2 cellular contexts compared by ENCODE assay signal in the genomic region with DNA sequence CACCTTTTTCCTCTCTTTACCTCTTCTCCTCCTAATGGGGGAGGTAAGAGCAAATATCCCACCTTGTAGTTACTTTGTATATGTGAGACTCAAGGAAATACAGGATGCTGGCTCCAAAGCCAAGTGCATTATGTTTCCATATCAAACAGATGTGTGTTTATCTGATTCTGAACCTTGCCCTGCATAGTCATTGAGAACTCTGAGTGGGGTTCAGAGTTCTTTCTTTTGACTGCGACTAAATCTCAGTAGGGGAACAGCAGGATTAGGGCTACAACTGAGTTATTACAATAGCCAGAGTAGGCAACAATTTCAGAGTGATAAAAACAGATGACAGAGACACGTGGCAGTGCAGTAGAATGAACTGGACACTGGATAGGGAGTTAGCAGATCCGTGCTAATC.
TF ChIP-seq lines count a peak whose summit lies in the region.

No MANE protein-coding gene starts in this region.

TF ChIP-seq in liver, 16 proteins besides CTCF, POLR2A, EP300 and RAD21:
- TF ChIP-seq HNF4A (conservative IDR thresholded peaks at IDR 0.05) (peak; percentile 91 to 96), SP1 (IDR thresholded peaks at IDR 0.05) (peak; percentile 49), RXRA (IDR thresholded peaks at IDR 0.05) (peak; percentile 26 to 50), HNF4G (IDR thresholded peaks at IDR 0.05) (peak; percentile 58)
- TF ChIP-seq, protein P1, sequence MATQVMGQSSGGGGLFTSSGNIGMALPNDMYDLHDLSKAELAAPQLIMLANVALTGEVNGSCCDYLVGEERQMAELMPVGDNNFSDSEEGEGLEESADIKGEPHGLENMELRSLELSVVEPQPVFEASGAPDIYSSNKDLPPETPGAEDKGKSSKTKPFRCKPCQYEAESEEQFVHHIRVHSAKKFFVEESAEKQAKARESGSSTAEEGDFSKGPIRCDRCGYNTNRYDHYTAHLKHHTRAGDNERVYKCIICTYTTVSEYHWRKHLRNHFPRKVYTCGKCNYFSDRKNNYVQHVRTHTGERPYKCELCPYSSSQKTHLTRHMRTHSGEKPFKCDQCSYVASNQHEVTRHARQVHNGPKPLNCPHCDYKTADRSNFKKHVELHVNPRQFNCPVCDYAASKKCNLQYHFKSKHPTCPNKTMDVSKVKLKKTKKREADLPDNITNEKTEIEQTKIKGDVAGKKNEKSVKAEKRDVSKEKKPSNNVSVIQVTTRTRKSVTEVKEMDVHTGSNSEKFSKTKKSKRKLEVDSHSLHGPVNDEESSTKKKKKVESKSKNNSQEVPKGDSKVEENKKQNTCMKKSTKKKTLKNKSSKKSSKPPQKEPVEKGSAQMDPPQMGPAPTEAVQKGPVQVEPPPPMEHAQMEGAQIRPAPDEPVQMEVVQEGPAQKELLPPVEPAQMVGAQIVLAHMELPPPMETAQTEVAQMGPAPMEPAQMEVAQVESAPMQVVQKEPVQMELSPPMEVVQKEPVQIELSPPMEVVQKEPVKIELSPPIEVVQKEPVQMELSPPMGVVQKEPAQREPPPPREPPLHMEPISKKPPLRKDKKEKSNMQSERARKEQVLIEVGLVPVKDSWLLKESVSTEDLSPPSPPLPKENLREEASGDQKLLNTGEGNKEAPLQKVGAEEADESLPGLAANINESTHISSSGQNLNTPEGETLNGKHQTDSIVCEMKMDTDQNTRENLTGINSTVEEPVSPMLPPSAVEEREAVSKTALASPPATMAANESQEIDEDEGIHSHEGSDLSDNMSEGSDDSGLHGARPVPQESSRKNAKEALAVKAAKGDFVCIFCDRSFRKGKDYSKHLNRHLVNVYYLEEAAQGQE (IDR thresholded peaks at IDR 0.05) = no peak

TF ChIP-seq in HepG2, 621 proteins besides CTCF, POLR2A, EP300 and RAD21:
- TF ChIP-seq, protein P2, sequence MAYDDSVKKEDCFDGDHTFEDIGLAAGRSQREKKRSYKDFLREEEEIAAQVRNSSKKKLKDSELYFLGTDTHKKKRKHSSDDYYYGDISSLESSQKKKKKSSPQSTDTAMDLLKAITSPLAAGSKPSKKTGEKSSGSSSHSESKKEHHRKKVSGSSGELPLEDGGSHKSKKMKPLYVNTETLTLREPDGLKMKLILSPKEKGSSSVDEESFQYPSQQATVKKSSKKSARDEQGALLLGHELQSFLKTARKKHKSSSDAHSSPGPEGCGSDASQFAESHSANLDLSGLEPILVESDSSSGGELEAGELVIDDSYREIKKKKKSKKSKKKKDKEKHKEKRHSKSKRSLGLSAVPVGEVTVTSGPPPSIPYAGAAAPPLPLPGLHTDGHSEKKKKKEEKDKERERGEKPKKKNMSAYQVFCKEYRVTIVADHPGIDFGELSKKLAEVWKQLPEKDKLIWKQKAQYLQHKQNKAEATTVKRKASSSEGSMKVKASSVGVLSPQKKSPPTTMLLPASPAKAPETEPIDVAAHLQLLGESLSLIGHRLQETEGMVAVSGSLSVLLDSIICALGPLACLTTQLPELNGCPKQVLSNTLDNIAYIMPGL (CRISPR knock-in tag; IDR thresholded peaks at IDR 0.05; ENCODE audit: borderline replicate concordance in 1 of 2, low read depth in 1 of 2) = no peak
- TF ChIP-seq ZNF644 (CRISPR knock-in tag; IDR thresholded peaks at IDR 0.05; ENCODE audit: low read depth) (no peak), ZNF737 (CRISPR knock-in tag; IDR thresholded peaks at IDR 0.05; ENCODE audit: borderline replicate concordance) (no peak), ZNF598 (CRISPR knock-in tag; IDR thresholded peaks at IDR 0.05; ENCODE audit: borderline replicate concordance) (no peak), ZNF563 (CRISPR knock-in tag; IDR thresholded peaks at IDR 0.05) (no peak), DNMT1 (CRISPR knock-in tag; IDR thresholded peaks at IDR 0.05) (no peak), NFE2L1 (CRISPR knock-in tag; IDR thresholded peaks at IDR 0.05; ENCODE audit: borderline replicate concordance) (no peak), ZNF441 (CRISPR knock-in tag; IDR thresholded peaks at IDR 0.05; ENCODE audit: borderline replicate concordance) (no peak), NBN (conservative IDR thresholded peaks at IDR 0.05) (no peak)
- TF ChIP-seq, protein P3, sequence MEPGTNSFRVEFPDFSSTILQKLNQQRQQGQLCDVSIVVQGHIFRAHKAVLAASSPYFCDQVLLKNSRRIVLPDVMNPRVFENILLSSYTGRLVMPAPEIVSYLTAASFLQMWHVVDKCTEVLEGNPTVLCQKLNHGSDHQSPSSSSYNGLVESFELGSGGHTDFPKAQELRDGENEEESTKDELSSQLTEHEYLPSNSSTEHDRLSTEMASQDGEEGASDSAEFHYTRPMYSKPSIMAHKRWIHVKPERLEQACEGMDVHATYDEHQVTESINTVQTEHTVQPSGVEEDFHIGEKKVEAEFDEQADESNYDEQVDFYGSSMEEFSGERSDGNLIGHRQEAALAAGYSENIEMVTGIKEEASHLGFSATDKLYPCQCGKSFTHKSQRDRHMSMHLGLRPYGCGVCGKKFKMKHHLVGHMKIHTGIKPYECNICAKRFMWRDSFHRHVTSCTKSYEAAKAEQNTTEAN (CRISPR knock-in tag; conservative IDR thresholded peaks at IDR 0.05) = no peak
- TF ChIP-seq, protein P4, sequence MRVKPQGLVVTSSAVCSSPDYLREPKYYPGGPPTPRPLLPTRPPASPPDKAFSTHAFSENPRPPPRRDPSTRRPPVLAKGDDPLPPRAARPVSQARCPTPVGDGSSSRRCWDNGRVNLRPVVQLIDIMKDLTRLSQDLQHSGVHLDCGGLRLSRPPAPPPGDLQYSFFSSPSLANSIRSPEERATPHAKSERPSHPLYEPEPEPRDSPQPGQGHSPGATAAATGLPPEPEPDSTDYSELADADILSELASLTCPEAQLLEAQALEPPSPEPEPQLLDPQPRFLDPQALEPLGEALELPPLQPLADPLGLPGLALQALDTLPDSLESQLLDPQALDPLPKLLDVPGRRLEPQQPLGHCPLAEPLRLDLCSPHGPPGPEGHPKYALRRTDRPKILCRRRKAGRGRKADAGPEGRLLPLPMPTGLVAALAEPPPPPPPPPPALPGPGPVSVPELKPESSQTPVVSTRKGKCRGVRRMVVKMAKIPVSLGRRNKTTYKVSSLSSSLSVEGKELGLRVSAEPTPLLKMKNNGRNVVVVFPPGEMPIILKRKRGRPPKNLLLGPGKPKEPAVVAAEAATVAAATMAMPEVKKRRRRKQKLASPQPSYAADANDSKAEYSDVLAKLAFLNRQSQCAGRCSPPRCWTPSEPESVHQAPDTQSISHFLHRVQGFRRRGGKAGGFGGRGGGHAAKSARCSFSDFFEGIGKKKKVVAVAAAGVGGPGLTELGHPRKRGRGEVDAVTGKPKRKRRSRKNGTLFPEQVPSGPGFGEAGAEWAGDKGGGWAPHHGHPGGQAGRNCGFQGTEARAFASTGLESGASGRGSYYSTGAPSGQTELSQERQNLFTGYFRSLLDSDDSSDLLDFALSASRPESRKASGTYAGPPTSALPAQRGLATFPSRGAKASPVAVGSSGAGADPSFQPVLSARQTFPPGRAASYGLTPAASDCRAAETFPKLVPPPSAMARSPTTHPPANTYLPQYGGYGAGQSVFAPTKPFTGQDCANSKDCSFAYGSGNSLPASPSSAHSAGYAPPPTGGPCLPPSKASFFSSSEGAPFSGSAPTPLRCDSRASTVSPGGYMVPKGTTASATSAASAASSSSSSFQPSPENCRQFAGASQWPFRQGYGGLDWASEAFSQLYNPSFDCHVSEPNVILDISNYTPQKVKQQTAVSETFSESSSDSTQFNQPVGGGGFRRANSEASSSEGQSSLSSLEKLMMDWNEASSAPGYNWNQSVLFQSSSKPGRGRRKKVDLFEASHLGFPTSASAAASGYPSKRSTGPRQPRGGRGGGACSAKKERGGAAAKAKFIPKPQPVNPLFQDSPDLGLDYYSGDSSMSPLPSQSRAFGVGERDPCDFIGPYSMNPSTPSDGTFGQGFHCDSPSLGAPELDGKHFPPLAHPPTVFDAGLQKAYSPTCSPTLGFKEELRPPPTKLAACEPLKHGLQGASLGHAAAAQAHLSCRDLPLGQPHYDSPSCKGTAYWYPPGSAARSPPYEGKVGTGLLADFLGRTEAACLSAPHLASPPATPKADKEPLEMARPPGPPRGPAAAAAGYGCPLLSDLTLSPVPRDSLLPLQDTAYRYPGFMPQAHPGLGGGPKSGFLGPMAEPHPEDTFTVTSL (CRISPR knock-in tag; IDR thresholded peaks at IDR 0.05; ENCODE audit: borderline replicate concordance) = no peak
